18 cellular contexts compared by ENCODE assay signal in the genomic region with DNA sequence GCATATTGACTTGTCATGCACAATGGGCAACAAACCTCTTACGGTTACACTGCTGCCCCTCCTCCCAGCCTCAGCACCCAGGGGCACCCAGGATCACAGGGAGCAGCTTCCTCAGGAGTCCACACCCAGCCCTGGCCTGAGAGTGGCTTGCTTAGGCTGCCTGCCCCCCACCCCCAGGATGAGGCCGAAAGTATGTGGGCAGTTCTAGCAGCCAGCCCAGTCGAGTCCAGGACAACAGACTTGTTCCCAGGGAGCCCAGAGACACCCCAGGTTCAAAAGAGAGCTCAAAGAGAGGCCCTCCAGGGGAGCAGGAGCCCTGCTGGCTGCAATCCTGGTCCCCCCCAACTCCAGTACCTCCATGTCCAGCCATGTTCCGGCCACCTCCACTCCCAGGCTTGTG.
"Had no signal": no experiment of that assay in that cellular context is flagged by ENCODE, and none has a peak within 500 bp of the region (broad histone marks: within the 10 kb centered on the region; RNA-seq: fewer than 3 reads in every experiment).

No MANE protein-coding gene starts in this region.

- H3K36me3 ChIP-seq: colonic mucosa, heart left ventricle, stomach, thoracic aorta, transverse colon had no signal

- H3K27ac ChIP-seq: colonic mucosa, heart left ventricle, stomach, thoracic aorta, transverse colon had no signal

- H3K27ac Mint-ChIP-seq: naive thymus-derived CD4-positive, alpha-beta T cell; nephron progenitor cell; stimulated activated naive B cell treated with anti-CD40 and anti-IgM and Interleukin-4, amounts not matched to agents 10 μg/mL and 1 μg/mL and 100 μg/mL, for 72 hours had no signal

- H3K4me3 ChIP-seq: colonic mucosa, heart left ventricle, stomach, thoracic aorta, transverse colon had no signal

- H3K27me3 ChIP-seq: colonic mucosa, transverse colon had no signal

- H3K9me3 ChIP-seq: colonic mucosa, heart left ventricle, stomach, thoracic aorta, transverse colon had no signal

- ATAC-seq: esophagus mucosa; heart left ventricle; left colon; left ventricle myocardium superior; naive thymus-derived CD4-positive, alpha-beta T cell; right cardiac atrium; stimulated activated naive B cell treated with anti-CD40 and anti-IgM and Interleukin-4, amounts not matched to agents 10 μg/mL and 1 μg/mL and 100 μg/mL, for 72 hours had no signal

- H3K4me1 Mint-ChIP-seq: nephron progenitor cell had no signal

- H3K36me3 Mint-ChIP-seq: naive thymus-derived CD4-positive, alpha-beta T cell; stimulated activated naive B cell treated with anti-CD40 and anti-IgM and Interleukin-4, amounts not matched to agents 10 μg/mL and 1 μg/mL and 100 μg/mL, for 72 hours had no signal

- DNase-seq: caudate nucleus; colonic mucosa; effector CD8-positive, alpha-beta T cell; heart left ventricle; left colon; left ventricle myocardium superior; mesendoderm; naive thymus-derived CD4-positive, alpha-beta T cell; nephron progenitor cell; right cardiac atrium; stimulated activated CD4-positive, alpha-beta T cell treated with anti-CD3 and anti-CD28 coated beads, Interleukin-2, amount 100 ng/mL, for 24 hours; stimulated activated CD4-positive, alpha-beta T cell treated with anti-CD3 and anti-CD28 coated beads, Interleukin-4, amount 100 ng/mL, for 4 hours; stimulated activated naive B cell treated with anti-CD40 and anti-IgM and Interleukin-4, amounts not matched to agents 10 μg/mL and 1 μg/mL and 100 μg/mL, for 72 hours; stomach; substantia nigra; transverse colon had no signal

- H3K9me3 Mint-ChIP-seq: naive thymus-derived CD4-positive, alpha-beta T cell; stimulated activated naive B cell treated with anti-CD40 and anti-IgM and Interleukin-4, amounts not matched to agents 10 μg/mL and 1 μg/mL and 100 μg/mL, for 72 hours had no signal

- H3K4me3 Mint-ChIP-seq: naive thymus-derived CD4-positive, alpha-beta T cell; nephron progenitor cell; stimulated activated naive B cell treated with anti-CD40 and anti-IgM and Interleukin-4, amounts not matched to agents 10 μg/mL and 1 μg/mL and 100 μg/mL, for 72 hours had no signal

- H3K4me1 ChIP-seq: colonic mucosa had no signal
